ENCODE assay signal across 1 cellular context in genomic region chr4:2255501-2256155, GRCh38.
TF ChIP-seq lines count a peak whose summit lies in the region.

No MANE protein-coding gene starts in this region.

TF ChIP-seq in GM23338, 12 proteins besides CTCF, POLR2A, EP300 and RAD21 (continued from another document):
- TF ChIP-seq, protein P1, sequence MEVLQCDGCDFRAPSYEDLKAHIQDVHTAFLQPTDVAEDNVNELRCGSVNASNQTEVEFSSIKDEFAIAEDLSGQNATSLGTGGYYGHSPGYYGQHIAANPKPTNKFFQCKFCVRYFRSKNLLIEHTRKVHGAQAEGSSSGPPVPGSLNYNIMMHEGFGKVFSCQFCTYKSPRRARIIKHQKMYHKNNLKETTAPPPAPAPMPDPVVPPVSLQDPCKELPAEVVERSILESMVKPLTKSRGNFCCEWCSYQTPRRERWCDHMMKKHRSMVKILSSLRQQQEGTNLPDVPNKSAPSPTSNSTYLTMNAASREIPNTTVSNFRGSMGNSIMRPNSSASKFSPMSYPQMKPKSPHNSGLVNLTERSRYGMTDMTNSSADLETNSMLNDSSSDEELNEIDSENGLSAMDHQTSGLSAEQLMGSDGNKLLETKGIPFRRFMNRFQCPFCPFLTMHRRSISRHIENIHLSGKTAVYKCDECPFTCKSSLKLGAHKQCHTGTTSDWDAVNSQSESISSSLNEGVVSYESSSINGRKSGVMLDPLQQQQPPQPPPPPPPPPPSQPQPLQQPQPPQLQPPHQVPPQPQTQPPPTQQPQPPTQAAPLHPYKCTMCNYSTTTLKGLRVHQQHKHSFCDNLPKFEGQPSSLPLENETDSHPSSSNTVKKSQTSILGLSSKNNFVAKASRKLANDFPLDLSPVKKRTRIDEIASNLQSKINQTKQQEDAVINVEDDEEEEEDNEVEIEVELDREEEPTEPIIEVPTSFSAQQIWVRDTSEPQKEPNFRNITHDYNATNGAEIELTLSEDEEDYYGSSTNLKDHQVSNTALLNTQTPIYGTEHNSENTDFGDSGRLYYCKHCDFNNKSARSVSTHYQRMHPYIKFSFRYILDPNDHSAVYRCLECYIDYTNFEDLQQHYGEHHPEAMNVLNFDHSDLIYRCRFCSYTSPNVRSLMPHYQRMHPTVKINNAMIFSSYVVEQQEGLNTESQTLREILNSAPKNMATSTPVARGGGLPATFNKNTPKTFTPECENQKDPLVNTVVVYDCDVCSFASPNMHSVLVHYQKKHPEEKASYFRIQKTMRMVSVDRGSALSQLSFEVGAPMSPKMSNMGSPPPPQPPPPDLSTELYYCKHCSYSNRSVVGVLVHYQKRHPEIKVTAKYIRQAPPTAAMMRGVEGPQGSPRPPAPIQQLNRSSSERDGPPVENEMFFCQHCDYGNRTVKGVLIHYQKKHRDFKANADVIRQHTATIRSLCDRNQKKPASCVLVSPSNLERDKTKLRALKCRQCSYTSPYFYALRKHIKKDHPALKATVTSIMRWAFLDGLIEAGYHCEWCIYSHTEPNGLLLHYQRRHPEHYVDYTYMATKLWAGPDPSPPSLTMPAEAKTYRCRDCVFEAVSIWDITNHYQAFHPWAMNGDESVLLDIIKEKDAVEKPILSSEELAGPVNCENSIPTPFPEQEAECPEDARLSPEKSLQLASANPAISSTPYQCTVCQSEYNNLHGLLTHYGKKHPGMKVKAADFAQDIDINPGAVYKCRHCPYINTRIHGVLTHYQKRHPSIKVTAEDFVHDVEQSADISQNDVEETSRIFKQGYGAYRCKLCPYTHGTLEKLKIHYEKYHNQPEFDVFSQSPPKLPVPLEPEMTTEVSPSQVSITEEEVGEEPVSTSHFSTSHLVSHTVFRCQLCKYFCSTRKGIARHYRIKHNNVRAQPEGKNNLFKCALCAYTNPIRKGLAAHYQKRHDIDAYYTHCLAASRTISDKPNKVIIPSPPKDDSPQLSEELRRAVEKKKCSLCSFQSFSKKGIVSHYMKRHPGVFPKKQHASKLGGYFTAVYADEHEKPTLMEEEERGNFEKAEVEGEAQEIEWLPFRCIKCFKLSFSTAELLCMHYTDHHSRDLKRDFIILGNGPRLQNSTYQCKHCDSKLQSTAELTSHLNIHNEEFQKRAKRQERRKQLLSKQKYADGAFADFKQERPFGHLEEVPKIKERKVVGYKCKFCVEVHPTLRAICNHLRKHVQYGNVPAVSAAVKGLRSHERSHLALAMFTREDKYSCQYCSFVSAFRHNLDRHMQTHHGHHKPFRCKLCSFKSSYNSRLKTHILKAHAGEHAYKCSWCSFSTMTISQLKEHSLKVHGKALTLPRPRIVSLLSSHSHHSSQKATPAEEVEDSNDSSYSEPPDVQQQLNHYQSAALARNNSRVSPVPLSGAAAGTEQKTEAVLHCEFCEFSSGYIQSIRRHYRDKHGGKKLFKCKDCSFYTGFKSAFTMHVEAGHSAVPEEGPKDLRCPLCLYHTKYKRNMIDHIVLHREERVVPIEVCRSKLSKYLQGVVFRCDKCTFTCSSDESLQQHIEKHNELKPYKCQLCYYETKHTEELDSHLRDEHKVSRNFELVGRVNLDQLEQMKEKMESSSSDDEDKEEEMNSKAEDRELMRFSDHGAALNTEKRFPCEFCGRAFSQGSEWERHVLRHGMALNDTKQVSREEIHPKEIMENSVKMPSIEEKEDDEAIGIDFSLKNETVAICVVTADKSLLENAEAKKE (CRISPR knock-in tag; IDR thresholded peaks at IDR 0.05): no peak
- TF ChIP-seq, protein P2, sequence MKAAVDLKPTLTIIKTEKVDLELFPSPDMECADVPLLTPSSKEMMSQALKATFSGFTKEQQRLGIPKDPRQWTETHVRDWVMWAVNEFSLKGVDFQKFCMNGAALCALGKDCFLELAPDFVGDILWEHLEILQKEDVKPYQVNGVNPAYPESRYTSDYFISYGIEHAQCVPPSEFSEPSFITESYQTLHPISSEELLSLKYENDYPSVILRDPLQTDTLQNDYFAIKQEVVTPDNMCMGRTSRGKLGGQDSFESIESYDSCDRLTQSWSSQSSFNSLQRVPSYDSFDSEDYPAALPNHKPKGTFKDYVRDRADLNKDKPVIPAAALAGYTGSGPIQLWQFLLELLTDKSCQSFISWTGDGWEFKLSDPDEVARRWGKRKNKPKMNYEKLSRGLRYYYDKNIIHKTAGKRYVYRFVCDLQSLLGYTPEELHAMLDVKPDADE (IDR thresholded peaks at IDR 0.05): no peak
- TF ChIP-seq NANOG (IDR thresholded peaks at IDR 0.05; ENCODE audit: borderline replicate concordance) (no peak), STAT1 (IDR thresholded peaks at IDR 0.05; ENCODE audit: unreplicated experiment) (no peak), POLR2AphosphoS5 (IDR thresholded peaks at IDR 0.05; ENCODE audit: low read depth) (no peak), REST (IDR thresholded peaks at IDR 0.05; ENCODE audit: unreplicated experiment) (no peak), CREB1 (CRISPR knock-in tag; IDR thresholded peaks at IDR 0.05; ENCODE audit: low read depth) (no peak), EZH2 (IDR thresholded peaks at IDR 0.05; ENCODE audit: low read depth, unreplicated experiment) (no peak)
